Comparison of ENCODE assay signal across 11 cellular contexts in genomic region chr9:41090386-41090785, GRCh38. TPM values are rescaled to one million over a fixed set of nuclear protein-coding genes. Genes with fewer than 3 reads are reported as not detected.
"Had no signal": no experiment of that assay in that cellular context is flagged by ENCODE, and none has a peak within 500 bp of the region (broad histone marks: within the 10 kb centered on the region; RNA-seq: fewer than 3 reads in every experiment).

No MANE protein-coding gene starts in this region.

RNA-seq across cellular contexts. Expression of gene FOXD4L6, which starts 38.1 kb away (rescaled TPM):
- total RNA-seq: subcutaneous adipose tissue, temporal lobe, testis, thoracic aorta, thyroid gland, transverse colon, upper lobe of left lung, upper lobe of right lung, ureter, urinary bladder, vagina had no signal
- polyA plus RNA-seq: urinary bladder had no signal
